In genomic region chr5:31530541-31531265, GRCh38 we compare ENCODE assay signal across 8 cellular contexts. TPM values are rescaled to one million over a fixed set of nuclear protein-coding genes. Genes with fewer than 3 reads are reported as not detected.
DNase-seq lines count a peak whose midpoint lies in the region; ATAC-seq and TF ChIP-seq lines count a peak whose summit lies in the region.

No MANE protein-coding gene starts in this region.

- in situ Hi-C loops in transverse colon (cut with MboI; ENCODE audit: low pct_ligation_motif_present in 1 of 4, low pct_unique_long_range_greater_than_20kb in 1 of 4, low sequenced_read_pairs in 3 of 4) = no loop called here

- H3K27me3 Mint-ChIP-seq in activated T-cell treated with anti-CD3 and anti-CD28 coated beads, Interleukin-2, amount 50 U/mL, for 72 hours (ENCODE audit: low read depth) = no peaks in the 10 kb centered on the region
- H3K27me3 Mint-ChIP-seq in activated CD4-positive, alpha-beta memory T cell treated with anti-CD3 and anti-CD28 coated beads for 36 hours = no peaks in the 10 kb centered on the region

- no peak for ATAC-seq in activated T-cell treated with anti-CD3 and anti-CD28 coated beads, Interleukin-2, amount 50 U/mL, for 72 hours (replicated peaks in 1 of 2)
- ATAC-seq in GM19452 (IDR thresholded peaks at IDR 0.05; ENCODE audit: unreplicated experiment) = no peak
- no peak for ATAC-seq in HG02970 (IDR thresholded peaks at IDR 0.05; ENCODE audit: low FRiP score, unreplicated experiment)

- peak overlapping the region; percentile 94 for H3K4me3 Mint-ChIP-seq in activated T-cell treated with anti-CD3 and anti-CD28 coated beads, Interleukin-2, amount 50 U/mL, for 72 hours
- H3K4me3 Mint-ChIP-seq in activated CD4-positive, alpha-beta memory T cell treated with anti-CD3 and anti-CD28 coated beads for 36 hours = peak overlapping the region; percentile 94

- H3K27me3 ChIP-seq in transverse colon = no peaks in the 10 kb centered on the region

- H3K9me3 ChIP-seq in transverse colon = no peaks in the 10 kb centered on the region

- TF ChIP-seq EP300 in transverse colon (IDR thresholded peaks at IDR 0.05; ENCODE audit: low read depth) = no peak

- CTCF ChIA-PET in activated CD4-positive, alpha-beta memory T cell treated with anti-CD3 and anti-CD28 coated beads for 36 hours (lab: Charles Lee) = interaction anchor here (1.4 kb wide), 2 partner anchors 8 to 108 kb away, joined by 4 to 12 read pairs; partner anchors contain the start of gene PDZD2

- peaks cover 18 to 31% (median 22%) of the 10 kb centered on the region in 4 donors for H3K4me1 ChIP-seq in transverse colon

- no peak for DNase-seq in activated T-cell treated with anti-CD3 and anti-CD28 coated beads, Interleukin-2, amount 50 U/mL, for 72 hours
- DNase-seq in activated T-cell treated with anti-CD3 and anti-CD28 coated beads for 4 hours = no peak
- DNase-seq in activated CD4-positive, alpha-beta memory T cell treated with anti-CD3 and anti-CD28 coated beads for 36 hours = no peak
- peak; percentile 30 for DNase-seq in iris pigment epithelial cell (ENCODE audit: low read depth)
- no peak for DNase-seq in transverse colon
- no peak for DNase-seq in DMS79 (lab: John Stamatoyannopoulos, UW)

- peaks cover 0 to 33% (median 14%) of the 10 kb centered on the region in 4 donors for H3K36me3 ChIP-seq in transverse colon

- POLR2A ChIA-PET in activated CD4-positive, alpha-beta memory T cell treated with anti-CD3 and anti-CD28 coated beads for 36 hours (lab: Charles Lee) = interaction anchor here (1.7 kb wide), 1 partner anchor 10 kb away, joined by 5 read pairs; no protein-coding TSS in a partner anchor

- H3K9me3 Mint-ChIP-seq in activated T-cell treated with anti-CD3 and anti-CD28 coated beads, Interleukin-2, amount 50 U/mL, for 72 hours = no peaks in the 10 kb centered on the region
- no peaks in the 10 kb centered on the region for H3K9me3 Mint-ChIP-seq in activated CD4-positive, alpha-beta memory T cell treated with anti-CD3 and anti-CD28 coated beads for 36 hours

- H3K4me3 ChIP-seq in transverse colon = peak overlapping the region in 3 of 4 donors; percentile 54 to 84 (median 60)

- no peak for TF ChIP-seq CTCF in transverse colon (IDR thresholded peaks at IDR 0.05)

- no peak overlapping the region for H3K27ac ChIP-seq in transverse colon

- peaks cover 13 to 21% of the 10 kb centered on the region in 2 donors for H3K36me3 Mint-ChIP-seq in activated T-cell treated with anti-CD3 and anti-CD28 coated beads, Interleukin-2, amount 50 U/mL, for 72 hours (ENCODE audit: insufficient read depth in 2 of 2)
- H3K36me3 Mint-ChIP-seq in activated CD4-positive, alpha-beta memory T cell treated with anti-CD3 and anti-CD28 coated beads for 36 hours = peaks cover 40% of the 10 kb centered on the region

- TF ChIP-seq POLR2A in transverse colon (IDR thresholded peaks at IDR 0.05) = no peak

- peaks cover 61% of the 10 kb centered on the region for H3K4me1 Mint-ChIP-seq in activated T-cell treated with anti-CD3 and anti-CD28 coated beads, Interleukin-2, amount 50 U/mL, for 72 hours (ENCODE audit: low read depth)
- H3K4me1 Mint-ChIP-seq in activated CD4-positive, alpha-beta memory T cell treated with anti-CD3 and anti-CD28 coated beads for 36 hours (ENCODE audit: low read depth) = peaks cover 47% of the 10 kb centered on the region

- intact Hi-C loops in activated CD4-positive, alpha-beta memory T cell treated with anti-CD3 and anti-CD28 coated beads for 36 hours (cut with micrococcal nuclease) = loop anchor here (5.0 to 10.0 kb wide), 2 partner anchors 642 to 784 kb away; partner anchors contain the start of genes GOLPH3 and MTMR12
- intact Hi-C loops in transverse colon (cut with DNase I; ENCODE audit: low total_unique reads) = no loop called here

- WGBS in transverse colon (ENCODE audit: low coverage in 1 of 2), 2 donors = 73 to 74% methylated on average over 9 of the region's 9 CpGs

- H3K27ac Mint-ChIP-seq in activated T-cell treated with anti-CD3 and anti-CD28 coated beads, Interleukin-2, amount 50 U/mL, for 72 hours = peak overlapping the region; percentile 99
- H3K27ac Mint-ChIP-seq in activated CD4-positive, alpha-beta memory T cell treated with anti-CD3 and anti-CD28 coated beads for 36 hours = no peak overlapping the region

RNA-seq across cellular contexts. Expression of gene DROSHA, which starts 1.2 kb away (rescaled TPM):
- total RNA-seq in activated T-cell treated with anti-CD3 and anti-CD28 coated beads, Interleukin-2, amount 50 U/mL, for 72 hours = 10 to 100 TPM; 74.5 to 88.3 TPM
- total RNA-seq in activated CD4-positive, alpha-beta memory T cell treated with anti-CD3 and anti-CD28 coated beads for 36 hours = 10 to 100 TPM; 59.6 to 66.1 TPM
- 100 to 1,000 TPM in 1 of 4 donors, 10 to 100 TPM in 3; 32.2 to 503 (median 47.4) TPM for total RNA-seq in transverse colon

RNA-seq across cellular contexts. Expression of gene C5orf22, which starts 1.4 kb away (rescaled TPM):
- total RNA-seq in activated T-cell treated with anti-CD3 and anti-CD28 coated beads, Interleukin-2, amount 50 U/mL, for 72 hours = 10 to 100 TPM; 31.3 to 35.0 TPM
- 10 to 100 TPM; 25.1 to 29.0 TPM for total RNA-seq in activated CD4-positive, alpha-beta memory T cell treated with anti-CD3 and anti-CD28 coated beads for 36 hours
- 10 to 100 TPM in 3 of 4 donors, 1 to 10 TPM in 1; 8.8 to 26.9 (median 18.5) TPM for total RNA-seq in transverse colon
